ENCODE assay signal across 23 cellular contexts in genomic region chr2:13050764-13051163, GRCh38.
DNase-seq lines count a peak whose midpoint lies in the region; ATAC-seq, FAIRE-seq and TF ChIP-seq lines count a peak whose summit lies in the region.
"Had no signal": no experiment of that assay in that cellular context is flagged by ENCODE, and none has a peak within 500 bp of the region (broad histone marks: within the 10 kb centered on the region; RNA-seq: fewer than 3 reads in every experiment).

No MANE protein-coding gene starts in this region.

- in situ Hi-C loops in IMR-90 (cut with MboI; ENCODE audit: low sequenced_read_pairs) (no loop called here), K562 (cut with MboI) (no loop called here)

- CTCF ChIA-PET in IMR-90 (lab: Yijun Ruan, JAX) (no interaction called here), K562 (lab: Yijun Ruan, JAX; ENCODE audit: low intra/inter-chr PET ratio) (no interaction called here)

- no peak overlapping the region for H3K4ac ChIP-seq in IMR-90 (ENCODE audit: low read depth, low read length)

- FAIRE-seq in K562 (lab: Jason Lieb, UNC): no peak

- no peak overlapping the region for H3K14ac ChIP-seq in IMR-90 (replicated peaks; ENCODE audit: low read depth, low read length)

- H3K9me3 ChIP-seq in IMR-90 (ENCODE audit: control insufficient read depth, insufficient read depth, low read length) (no peaks in the 10 kb centered on the region), K562 (replicated peaks; ENCODE audit: control insufficient read depth, insufficient read depth, low read depth, low read length) (no peaks in the 10 kb centered on the region)
- H3K9me3 ChIP-seq: Caco-2, lower lobe of right lung, neutrophil, tibial artery had no signal

- no peak for TF ChIP-seq CTCF in AG10803 (conservative IDR thresholded peaks at IDR 0.05; ENCODE audit: low read length)
- TF ChIP-seq CTCF in IMR-90 (conservative IDR thresholded peaks at IDR 0.05; ENCODE audit: low read depth, low read length): no peak
- no peak for TF ChIP-seq CTCF in K562 (IDR thresholded peaks at IDR 0.05 in 2 of 3, conservative IDR thresholded peaks at IDR 0.05 in 1 of 3; ENCODE audit: insufficient read depth in 2 of 3, low read depth in 1 of 3, low read length in 3 of 3)

- H3K27ac ChIP-seq in IMR-90 (ENCODE audit: insufficient read depth, low read length) (no peak overlapping the region), K562 (ENCODE audit: extremely low read depth, low read depth, low read length) (peak overlapping the region; percentile 4; the same call in 1 of the 3 replicates)
- H3K27ac ChIP-seq: cardiac muscle cell, dorsolateral prefrontal cortex, lower lobe of right lung, neutrophil, tibial artery had no signal

- H3K79me1 ChIP-seq in IMR-90 (ENCODE audit: low read depth in 1 of 2, low read length in 2 of 2): no peaks in the 10 kb centered on the region

- H3K9me1 ChIP-seq in IMR-90 (ENCODE audit: insufficient read depth, low read length) (no peaks in the 10 kb centered on the region), K562 (ENCODE audit: control insufficient read depth, insufficient read depth, low read length) (no peaks in the 10 kb centered on the region)

- TF ChIP-seq POLR2A in IMR-90 (IDR thresholded peaks at IDR 0.05; ENCODE audit: low read depth, low read length): no peak
- no peak for TF ChIP-seq POLR2A in K562 (conservative IDR thresholded peaks at IDR 0.05)

- H3K4me2 ChIP-seq in IMR-90 (ENCODE audit: low read depth, low read length) (no peak overlapping the region), K562 (ENCODE audit: insufficient read depth, low read length) (no peak overlapping the region)

- no peak overlapping the region for H2BK15ac ChIP-seq in IMR-90 (ENCODE audit: low read depth, low read length)

- no peak; the same call in 1 of the 2 replicates for ATAC-seq in IMR-90 (ENCODE audit: low read depth)
- peak; percentile 82 for ATAC-seq in K562
- ATAC-seq: activated T-helper 17 cell treated with anti-CD3 and anti-CD28 coated beads, Interleukin-2, amount 50 U/mL, for 72 hours; esophagus mucosa; lower lobe of right lung; Panc1; stimulated activated naive CD8-positive, alpha-beta T cell treated with anti-CD3 and anti-CD28 coated beads, Interleukin-15, Interleukin-2, amounts not matched to agents 100 U/mL and 50 U/mL, for 24 hours had no signal

- H3K4me1 ChIP-seq in IMR-90 (ENCODE audit: control insufficient read depth, insufficient read depth, low read length): no peaks in the 10 kb centered on the region
- H3K4me1 ChIP-seq in K562 (replicated peaks in 1 of 2; ENCODE audit: control insufficient read depth in 2 of 2, insufficient read depth in 2 of 2, low read length in 2 of 2): no peaks in the 10 kb centered on the region; a peak in 3 of 5 replicates
- H3K4me1 ChIP-seq: Caco-2, lower lobe of right lung, tibial artery had no signal

- BruUV-seq in IMR-90 (replicated peaks; lab: Mats Ljungman, UMichigan) (no TSS peak), K562 (replicated peaks; lab: Mats Ljungman, UMichigan) (no TSS peak)

- peak; percentile 76; the same call in 1 of the 2 replicates for TF ChIP-seq EP300 in K562 (IDR thresholded peaks at IDR 0.05; ENCODE audit: low read length)

- H3K36me3 ChIP-seq in IMR-90 (ENCODE audit: control insufficient read depth, insufficient read depth, low read length) (no peaks in the 10 kb centered on the region), K562 (ENCODE audit: control insufficient read depth, insufficient read depth, low read length) (no peaks in the 10 kb centered on the region)
- H3K36me3 ChIP-seq: cardiac muscle cell, lower lobe of right lung, neutrophil, tibial artery had no signal

- H3K9ac ChIP-seq in IMR-90 (ENCODE audit: low read depth, low read length) (no peak overlapping the region), K562 (ENCODE audit: insufficient read depth in 1 of 2, low read depth in 2 of 2, low read length in 2 of 2) (no peak overlapping the region)

- TF ChIP-seq RAD21 in IMR-90 (IDR thresholded peaks at IDR 0.05; ENCODE audit: low read length): no peak
- TF ChIP-seq RAD21 in K562 (CRISPR knock-in tag; conservative IDR thresholded peaks at IDR 0.05 in 1 of 2, IDR thresholded peaks at IDR 0.05 in 1 of 2): no peak

- no peak overlapping the region for H3K56ac ChIP-seq in IMR-90 (ENCODE audit: extremely low read depth, insufficient read depth, low read length)

- H3K4me3 ChIP-seq in AG10803 (ENCODE audit: low read length) (no peak overlapping the region), IMR-90 (ENCODE audit: insufficient read depth, low read depth, low read length) (no peak overlapping the region), K562 (no peak overlapping the region)
- H3K4me3 ChIP-seq: cardiac muscle cell, dorsolateral prefrontal cortex, lower lobe of right lung, tibial artery had no signal

- no peak overlapping the region for H2AFZ ChIP-seq in IMR-90 (replicated peaks; ENCODE audit: low read length, poor library complexity)
- peak overlapping the region; percentile 35 for H2AFZ ChIP-seq in K562 (ENCODE audit: low read depth, low read length)

- intact Hi-C loops in IMR-90 (cut with micrococcal nuclease) (no loop called here), K562 (cut with micrococcal nuclease) (no loop called here)

- no peak overlapping the region for H4K8ac ChIP-seq in IMR-90 (ENCODE audit: low read depth in 2 of 2, low read length in 2 of 2)

- H2BK120ac ChIP-seq in IMR-90 (ENCODE audit: low read depth, low read length): no peak overlapping the region

- no peak overlapping the region for H4K5ac ChIP-seq in IMR-90 (ENCODE audit: low read depth, low read length)

- no peak overlapping the region for H2AK9ac ChIP-seq in IMR-90 (replicated peaks; ENCODE audit: low read depth, low read length, poor library complexity)

- no peaks in the 10 kb centered on the region for H3K79me2 ChIP-seq in K562 (ENCODE audit: control insufficient read depth, insufficient read depth, low read length)

- H3K27me3 ChIP-seq in IMR-90 (ENCODE audit: control insufficient read depth, insufficient read depth, low read length) (peaks cover 3% of the 10 kb centered on the region; the same call in 1 of the 2 replicates), K562 (ENCODE audit: control insufficient read depth in 2 of 2, insufficient read depth in 2 of 2, low read length in 2 of 2) (no peaks in the 10 kb centered on the region)
- H3K27me3 ChIP-seq: cardiac muscle cell, dorsolateral prefrontal cortex, neutrophil had no signal

- DNase-seq in AG10803 (ENCODE audit: low read depth): peak; percentile 31
- peak; percentile 35 for DNase-seq in IMR-90
- no peak for DNase-seq in K562 (ENCODE audit: extremely low read depth in 1 of 4, low spot score in 3 of 4)
- peak; percentile 47 for DNase-seq in fibroblast of the conjunctiva (ENCODE audit: low read depth)
- no peak for DNase-seq in SHP77 treated with DMSO at 0.1 percent for 48 hours (lab: John Stamatoyannopoulos, UW)
- no peak for DNase-seq in occipital lobe (lab: John Stamatoyannopoulos, UW)
- DNase-seq in NCI-H345 treated with DMSO at 0.1 percent for 48 hours (lab: John Stamatoyannopoulos, UW; ENCODE audit: unreplicated experiment): no peak
- DNase-seq in effector CD4-positive, alpha-beta T cell: no peak
- DNase-seq: activated naive CD8-positive, alpha-beta T cell treated with anti-CD3 and anti-CD28 coated beads, Interleukin-2, amount 10 ng/mL, durations not matched to agents 7 days and 5 days; Caco-2; dorsolateral prefrontal cortex; islet precursor cell; lower lobe of right lung; NCI-H1417 treated with DMSO at 0.1 percent for 48 hours; NCI-H2171; NCI-H82; stimulated activated naive CD8-positive, alpha-beta T cell treated with anti-CD3 and anti-CD28 coated beads, Interleukin-15, Interleukin-2, amounts not matched to agents 100 U/mL and 50 U/mL, for 24 hours; tibial artery had no signal

- no peak overlapping the region for H3K18ac ChIP-seq in IMR-90 (ENCODE audit: low read depth, low read length)

- H3K23ac ChIP-seq in IMR-90 (ENCODE audit: low read depth, low read length): no peak overlapping the region

- H2BK20ac ChIP-seq in IMR-90 (ENCODE audit: low read depth, low read length): no peak overlapping the region

- dilution Hi-C loops in IMR-90 (cut with HindIII; ENCODE audit: low sequenced_read_pairs, unreplicated experiment): no loop called here

- no peak overlapping the region for H2BK5ac ChIP-seq in IMR-90 (ENCODE audit: low read depth, low read length, poor library complexity, severe bottlenecking)

- H4K20me1 ChIP-seq in IMR-90 (ENCODE audit: insufficient read depth, low read length) (no peaks in the 10 kb centered on the region), K562 (replicated peaks; ENCODE audit: control insufficient read depth, insufficient read depth, low read length) (no peaks in the 10 kb centered on the region)

- POLR2A ChIA-PET in IMR-90 (lab: Charles Lee; ENCODE audit: unreplicated experiment) (no interaction called here), K562 (lab: Yijun Ruan, JAX) (interaction anchor here (0.6 kb wide), 1 partner anchor 304 kb away, joined by 3 read pairs; no protein-coding TSS in a partner anchor)

- no peak overlapping the region for H4K91ac ChIP-seq in IMR-90 (ENCODE audit: insufficient read depth, low read depth, low read length)

- H2AK5ac ChIP-seq in IMR-90 (ENCODE audit: low read depth, low read length): no peak overlapping the region

TF ChIP-seq in IMR-90, 13 proteins besides CTCF, POLR2A, EP300 and RAD21 (continues in another document):
- TF ChIP-seq CEBPB (IDR thresholded peaks at IDR 0.05; ENCODE audit: low read depth, low read length) (0 out of 2 replicates have a peak, but pooled peaks have one; percentile 39), FOS (IDR thresholded peaks at IDR 0.05; ENCODE audit: low read depth, low read length) (no peak), MXI1 (IDR thresholded peaks at IDR 0.05; ENCODE audit: borderline replicate concordance, low read depth, low read length) (no peak)

Comparison
In these comparisons a context has a peak if more than half of its experiments do, and no peak if none do; other contexts are left out.
1. DNase-seq: peak in AG10803 (single experiment), IMR-90 (single experiment) and fibroblast of the conjunctiva (single experiment); none in K562 (0 of 4), SHP77 treated with DMSO at 0.1 percent for 48 hours (single experiment), occipital lobe (single experiment), NCI-H345 treated with DMSO at 0.1 percent for 48 hours (single experiment) and effector CD4-positive, alpha-beta T cell (single experiment).